In the genomic region with DNA sequence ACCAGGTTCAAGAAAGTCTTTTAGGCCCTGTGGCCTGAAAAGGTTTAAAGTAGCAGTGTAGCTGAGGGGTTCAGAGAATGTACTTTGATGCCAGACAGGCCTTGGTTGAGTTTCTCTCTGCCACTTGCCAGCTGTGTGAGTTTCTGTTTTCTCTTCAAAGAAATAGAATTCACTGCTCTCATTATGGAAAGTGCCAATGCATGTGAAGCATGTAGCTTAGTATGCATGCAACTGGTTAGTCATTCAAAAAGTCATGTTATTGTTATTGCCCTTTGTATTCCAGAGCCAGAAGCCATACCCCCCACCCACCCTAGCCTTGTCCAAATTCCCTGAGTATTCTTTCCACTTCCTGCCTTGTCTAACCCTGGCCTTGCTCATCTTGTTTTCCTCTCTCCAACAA, we compare ENCODE assay signal across 19 cellular contexts.
DNase-seq lines count a peak whose midpoint lies in the region; ATAC-seq and TF ChIP-seq lines count a peak whose summit lies in the region.
"Had no signal": no experiment of that assay in that cellular context is flagged by ENCODE, and none has a peak within 500 bp of the region (broad histone marks: within the 10 kb centered on the region; RNA-seq: fewer than 3 reads in every experiment).

No MANE protein-coding gene starts in this region.

- no peaks in the 10 kb centered on the region for H3K9me3 Mint-ChIP-seq in osteocyte (ENCODE audit: unreplicated experiment)

- H3K4me3 ChIP-seq in MG63: no peak overlapping the region
- H3K4me3 ChIP-seq: left ventricle myocardium inferior, right atrium auricular region, SK-N-MC had no signal

- H3K9me3 ChIP-seq in MG63: no peaks in the 10 kb centered on the region
- H3K9me3 ChIP-seq: left ventricle myocardium inferior, neutrophil, right atrium auricular region had no signal

- peaks cover 46% of the 10 kb centered on the region for H3K4me1 Mint-ChIP-seq in osteocyte (ENCODE audit: unreplicated experiment)
- H3K4me1 Mint-ChIP-seq: CD4-positive, alpha-beta memory T cell had no signal

- no peaks in the 10 kb centered on the region for H3K27me3 ChIP-seq in MG63
- H3K27me3 ChIP-seq: neutrophil, right atrium auricular region had no signal

- no peaks in the 10 kb centered on the region for H3K36me3 ChIP-seq in MG63
- H3K36me3 ChIP-seq: left ventricle myocardium inferior, neutrophil, right atrium auricular region had no signal

- peak; percentile 70 for DNase-seq in ELR (ENCODE audit: low read depth)
- peak; percentile 85 for DNase-seq in MG63
- DNase-seq in osteocyte (ENCODE audit: extremely low spot score, unreplicated experiment): no peak
- DNase-seq in effector CD4-positive, alpha-beta T cell: no peak
- no peak for DNase-seq in left cardiac atrium
- DNase-seq in stimulated activated CD4-positive, alpha-beta T cell treated with anti-CD3 and anti-CD28 coated beads, Interleukin-12 subunit alpha, Interleukin-12 subunit beta, amount 100 ng/mL, for 4 hours: no peak
- DNase-seq in NCI-H69 (lab: John Stamatoyannopoulos, UW): no peak
- DNase-seq: activated naive CD4-positive, alpha-beta T cell treated with anti-CD3 and anti-CD28 coated beads, Interleukin-2, amount 50 U/mL, for 16 hours; activated T-cell treated with anti-CD3 and anti-CD28 coated beads, Interleukin-2, amount 50 U/mL, for 48 hours; CD4-positive, alpha-beta memory T cell; DMS53; left ventricle myocardium inferior; NCI-H774; stimulated activated CD4-positive, alpha-beta T cell treated with anti-CD3 and anti-CD28 coated beads, Interleukin-15, amount 100 ng/mL, for 24 hours; T-helper 9 cell had no signal

- peak overlapping the region; percentile 85 for H3K27ac Mint-ChIP-seq in osteocyte (ENCODE audit: unreplicated experiment)
- H3K27ac Mint-ChIP-seq: CD4-positive, alpha-beta memory T cell had no signal

- peak; percentile 10 for ATAC-seq in esophagus mucosa
- ATAC-seq in left cardiac atrium: no peak

- H3K27me3 Mint-ChIP-seq in osteocyte (ENCODE audit: unreplicated experiment): no peaks in the 10 kb centered on the region

- TF ChIP-seq CTCF in osteocyte (IDR thresholded peaks at IDR 0.05): no peak

- no peak overlapping the region for H3K4me3 Mint-ChIP-seq in osteocyte (ENCODE audit: unreplicated experiment)
- H3K4me3 Mint-ChIP-seq: CD4-positive, alpha-beta memory T cell had no signal

- H3K36me3 Mint-ChIP-seq in osteocyte (ENCODE audit: unreplicated experiment): no peaks in the 10 kb centered on the region
- H3K36me3 Mint-ChIP-seq: CD4-positive, alpha-beta memory T cell had no signal

- intact Hi-C loops in left cardiac atrium (cut with DNase I): no loop called here

Comparison
In these comparisons a context has a peak if more than half of its experiments do, and no peak if none do; other contexts are left out.
1. DNase-seq: peak in ELR (single experiment) and MG63 (single experiment); none in osteocyte (single experiment), effector CD4-positive, alpha-beta T cell (single experiment), left cardiac atrium (single experiment), stimulated activated CD4-positive, alpha-beta T cell treated with anti-CD3 and anti-CD28 coated beads, Interleukin-12 subunit alpha, Interleukin-12 subunit beta, amount 100 ng/mL, for 4 hours (single experiment) and NCI-H69 (single experiment).